17 cellular contexts compared by ENCODE assay signal in genomic region chr2:113111121-113111520, GRCh38. TPM values are rescaled to one million over a fixed set of nuclear protein-coding genes. Genes with fewer than 3 reads are reported as not detected.
DNase-seq lines count a peak whose midpoint lies in the region; ATAC-seq and TF ChIP-seq lines count a peak whose summit lies in the region.
"Had no signal": no experiment of that assay in that cellular context is flagged by ENCODE, and none has a peak within 500 bp of the region (broad histone marks: within the 10 kb centered on the region; RNA-seq: fewer than 3 reads in every experiment).

No MANE protein-coding gene starts in this region.

- H3K27ac Mint-ChIP-seq in endodermal cell: no peak overlapping the region
- H3K27ac Mint-ChIP-seq: CD8-positive, alpha-beta T cell; HFFc6 had no signal

- H3K27me3 ChIP-seq in neutrophil: no peaks in the 10 kb centered on the region
- peaks cover 95% of the 10 kb centered on the region for H3K27me3 ChIP-seq in endodermal cell (ENCODE audit: control insufficient read depth, insufficient read depth, low read length, poor library complexity, severe bottlenecking)
- H3K27me3 ChIP-seq in Karpas-422 (ENCODE audit: low read length): no peaks in the 10 kb centered on the region

- no peak for TF ChIP-seq CTCF in neutrophil (IDR thresholded peaks at IDR 0.05)
- TF ChIP-seq CTCF in endodermal cell (conservative IDR thresholded peaks at IDR 0.05): no peak

- H3K9me3 ChIP-seq in neutrophil (no peaks in the 10 kb centered on the region), endodermal cell (ENCODE audit: control insufficient read depth, low read length) (peaks cover 11% of the 10 kb centered on the region), Karpas-422 (ENCODE audit: low read length) (no peaks in the 10 kb centered on the region)

- no peak overlapping the region for H3K4me2 ChIP-seq in Karpas-422 (ENCODE audit: low read depth, low read length, poor library complexity, severe bottlenecking)

- H3K9me3 Mint-ChIP-seq in endodermal cell: no peaks in the 10 kb centered on the region
- H3K9me3 Mint-ChIP-seq: CD14-positive monocyte; CD8-positive, alpha-beta T cell; HFFc6 had no signal

- no peaks in the 10 kb centered on the region for H3K79me2 ChIP-seq in Karpas-422 (ENCODE audit: low read length)

- DNase-seq in NCI-H774 (lab: John Stamatoyannopoulos, UW): peak; percentile 0
- no peak for DNase-seq in epithelial cell of prostate (ENCODE audit: low read depth, low spot score)
- DNase-seq in endodermal cell: no peak
- DNase-seq in Karpas-422: no peak
- DNase-seq: CD8-positive, alpha-beta T cell; COR-L47; DND-41; GDM1; HCEC 1CT; HFFc6 had no signal

- no peaks in the 10 kb centered on the region for H3K36me3 Mint-ChIP-seq in endodermal cell (ENCODE audit: low read depth)
- H3K36me3 Mint-ChIP-seq: CD14-positive monocyte; CD8-positive, alpha-beta T cell had no signal

- no peaks in the 10 kb centered on the region for H4K20me1 ChIP-seq in Karpas-422 (ENCODE audit: insufficient read depth, low read depth, low read length)

- H3K27ac ChIP-seq in epithelial cell of prostate (peak overlapping the region; percentile 95), neutrophil (peak overlapping the region; percentile 88), endodermal cell (ENCODE audit: low read depth, low read length) (no peak overlapping the region), Karpas-422 (ENCODE audit: low read length) (no peak overlapping the region)

- no peak for ATAC-seq in GM18511 (IDR thresholded peaks at IDR 0.05; ENCODE audit: unreplicated experiment)
- ATAC-seq: CD8-positive, alpha-beta T cell had no signal

- peaks cover 54 to 56% of the 10 kb centered on the region in 2 experiments for H3K4me1 ChIP-seq in neutrophil (ENCODE audit: control insufficient read depth in 1 of 2, insufficient read depth in 1 of 2, low read depth in 1 of 2, low read length in 1 of 2)
- no peaks in the 10 kb centered on the region for H3K4me1 ChIP-seq in endodermal cell (ENCODE audit: control insufficient read depth, insufficient read depth, low read length)
- peaks cover 3% of the 10 kb centered on the region for H3K4me1 ChIP-seq in Karpas-422 (ENCODE audit: low read length)

- H3K9me2 ChIP-seq in Karpas-422 (replicated peaks; ENCODE audit: insufficient read depth, low read length): no peaks in the 10 kb centered on the region

- peaks cover 47% of the 10 kb centered on the region for H3K27me3 Mint-ChIP-seq in endodermal cell (ENCODE audit: insufficient read depth)

- H3K4me3 Mint-ChIP-seq in endodermal cell: no peak overlapping the region
- H3K4me3 Mint-ChIP-seq: CD14-positive monocyte; CD8-positive, alpha-beta T cell; HFFc6 had no signal

- H3K36me3 ChIP-seq in neutrophil (no peaks in the 10 kb centered on the region), endodermal cell (ENCODE audit: control insufficient read depth, insufficient read depth, low read length) (no peaks in the 10 kb centered on the region), Karpas-422 (ENCODE audit: insufficient read depth, low read length) (no peaks in the 10 kb centered on the region)

- H3K4me1 Mint-ChIP-seq in endodermal cell: peaks cover 11% of the 10 kb centered on the region
- H3K4me1 Mint-ChIP-seq: CD14-positive monocyte had no signal

- H3K9ac ChIP-seq in endodermal cell (ENCODE audit: extremely low read depth, low read length, poor library complexity, severe bottlenecking): no peak overlapping the region
- H3K9ac ChIP-seq in Karpas-422 (ENCODE audit: low read length): no peak overlapping the region

- 93 to 100% methylated on average over 3 of the region's 3 CpGs for WGBS in endodermal cell (ENCODE audit: insufficient coverage in 1 of 2, insufficient read length in 1 of 2), 2 experiments

- H3K4me3 ChIP-seq in neutrophil (ENCODE audit: low read depth in 1 of 2, low read length in 1 of 2) (peak overlapping the region; percentile 12 to 41), endodermal cell (ENCODE audit: low read length) (no peak overlapping the region), Karpas-422 (ENCODE audit: low read length) (no peak overlapping the region)

- H2AFZ ChIP-seq in Karpas-422 (ENCODE audit: low read length): no peak overlapping the region

RNA-seq across cellular contexts. Expression of gene IL1RN, which starts 16.3 kb away (rescaled TPM):
- not detected for total RNA-seq in endodermal cell
- polyA plus RNA-seq in endodermal cell (2013, experiment 1 of 2): not detected
- polyA plus RNA-seq in endodermal cell (2013, experiment 2 of 2): not detected
- not detected in 2 replicates for total RNA-seq in Karpas-422 (2014; rRNA removed; shearing (Covaris generic); ENCODE audit: low replicate concordance)
- total RNA-seq: A673; CD8-positive, alpha-beta T cell; HFFc6; HT1080 had no signal
- polyA plus RNA-seq: BJ had no signal

RNA-seq across cellular contexts. Expression of gene IL1F10, which starts 43.4 kb away (rescaled TPM):
- total RNA-seq in endodermal cell: not detected
- not detected for polyA plus RNA-seq in endodermal cell (2013, experiment 1 of 2)
- not detected for polyA plus RNA-seq in endodermal cell (2013, experiment 2 of 2)
- total RNA-seq in Karpas-422 (2014; rRNA removed; shearing (Covaris generic); ENCODE audit: low replicate concordance): not detected in 2 replicates
- total RNA-seq: A673; CD8-positive, alpha-beta T cell; H4; HFFc6; HT1080 had no signal
- polyA plus RNA-seq: BJ, CD14-positive monocyte had no signal

RNA-seq across cellular contexts. Expression of gene IL36RN, which starts 52.1 kb away (rescaled TPM):
- not detected for total RNA-seq in endodermal cell
- polyA plus RNA-seq in endodermal cell (2013, experiment 1 of 2): not detected
- not detected for polyA plus RNA-seq in endodermal cell (2013, experiment 2 of 2)
- not detected in 2 replicates for total RNA-seq in Karpas-422 (2014; rRNA removed; shearing (Covaris generic); ENCODE audit: low replicate concordance)
- total RNA-seq: A673; CD8-positive, alpha-beta T cell; H4; HFFc6; HT1080 had no signal
- polyA plus RNA-seq: BJ, CD14-positive monocyte had no signal

RNA-seq across cellular contexts. Expression of gene IL36B, which starts 58.5 kb away (rescaled TPM):
- not detected for total RNA-seq in endodermal cell
- polyA plus RNA-seq in endodermal cell (2013, experiment 1 of 2): not detected
- not detected for polyA plus RNA-seq in endodermal cell (2013, experiment 2 of 2)
- total RNA-seq in Karpas-422 (2014; rRNA removed; shearing (Covaris generic); ENCODE audit: low replicate concordance): not detected in 2 replicates
- total RNA-seq: A673; CD8-positive, alpha-beta T cell; H4; HFFc6; HT1080 had no signal
- polyA plus RNA-seq: BJ, CD14-positive monocyte had no signal

Comparison
In these comparisons a context has a peak if more than half of its experiments do, and no peak if none do; other contexts are left out.
1. H3K27ac ChIP-seq: peak in epithelial cell of prostate (single experiment) and neutrophil (single experiment); none in endodermal cell (single experiment) and Karpas-422 (single experiment).
2. H3K4me3 ChIP-seq: peak in neutrophil (2 of 2); none in endodermal cell (single experiment) and Karpas-422 (single experiment).